Comparison of ENCODE assay signal across 21 cellular contexts in genomic region chr12:98911396-98911795, GRCh38.
"Had no signal": no experiment of that assay in that cellular context is flagged by ENCODE, and none has a peak within 500 bp of the region (broad histone marks: within the 10 kb centered on the region; RNA-seq: fewer than 3 reads in every experiment).

No MANE protein-coding gene starts in this region.

- H3K4me3 ChIP-seq: breast epithelium, coronary artery, SJSA1 had no signal

- H3K4me1 Mint-ChIP-seq: activated naive CD4-positive, alpha-beta T cell treated with anti-CD3 and anti-CD28 coated beads, Interleukin-2, amount 10 ng/mL, durations not matched to agents 7 days and 5 days; activated naive CD8-positive, alpha-beta T cell treated with anti-CD3 and anti-CD28 coated beads for 36 hours had no signal

- H3K4me3 Mint-ChIP-seq: activated CD8-positive, alpha-beta T cell treated with anti-CD3 and anti-CD28 coated beads for 36 hours; activated naive CD4-positive, alpha-beta T cell treated with anti-CD3 and anti-CD28 coated beads, Interleukin-2, amount 10 ng/mL, durations not matched to agents 7 days and 5 days; activated naive CD8-positive, alpha-beta T cell treated with anti-CD3 and anti-CD28 coated beads for 36 hours; activated T-cell treated with anti-CD3 and anti-CD28 coated beads, Interleukin-2, amount 50 U/mL, for 72 hours; T-helper 1 cell treated with Interleukin-12 subunit alpha and Interleukin-12 subunit beta and Interleukin-4 antibody, amounts not matched to agents 30 μg/mL and 1 μg/mL, for 36 hours had no signal

- H3K27me3 Mint-ChIP-seq: activated naive CD4-positive, alpha-beta T cell treated with anti-CD3 and anti-CD28 coated beads, Interleukin-2, amount 10 ng/mL, durations not matched to agents 7 days and 5 days; activated naive CD8-positive, alpha-beta T cell treated with anti-CD3 and anti-CD28 coated beads for 36 hours had no signal

- H3K27ac ChIP-seq: breast epithelium, coronary artery, SJSA1 had no signal

- H3K36me3 Mint-ChIP-seq: activated naive CD4-positive, alpha-beta T cell treated with anti-CD3 and anti-CD28 coated beads, Interleukin-2, amount 10 ng/mL, durations not matched to agents 7 days and 5 days; activated naive CD8-positive, alpha-beta T cell treated with anti-CD3 and anti-CD28 coated beads for 36 hours had no signal

- H3K4me1 ChIP-seq: breast epithelium, SJSA1 had no signal

- H3K9me3 ChIP-seq: breast epithelium, SJSA1 had no signal

- H3K27ac Mint-ChIP-seq: activated CD8-positive, alpha-beta T cell treated with anti-CD3 and anti-CD28 coated beads for 36 hours; activated naive CD4-positive, alpha-beta T cell treated with anti-CD3 and anti-CD28 coated beads, Interleukin-2, amount 10 ng/mL, durations not matched to agents 7 days and 5 days; activated naive CD8-positive, alpha-beta T cell treated with anti-CD3 and anti-CD28 coated beads for 36 hours; activated T-cell treated with anti-CD3 and anti-CD28 coated beads, Interleukin-2, amount 50 U/mL, for 72 hours; activated T-helper 2 cell treated with anti-CD3 and anti-CD28 coated beads, Interferon-gamma antibody, Interleukin-2, Interleukin-4, amounts not matched to agents 10 μg/mL and 5 μg/mL and 100 μg/mL, durations not matched to agents 14 hours and 24 hours and 36 hours; T-helper 1 cell treated with Interleukin-12 subunit alpha and Interleukin-12 subunit beta and Interleukin-4 antibody, amounts not matched to agents 30 μg/mL and 1 μg/mL, for 36 hours had no signal

- H3K27me3 ChIP-seq: breast epithelium, SJSA1 had no signal

- H3K36me3 ChIP-seq: breast epithelium, SJSA1 had no signal

- DNase-seq: activated CD4-positive, alpha-beta T cell treated with anti-CD3 and anti-CD28 coated beads for 4 hours; activated CD8-positive, alpha-beta memory T cell treated with anti-CD3 and anti-CD28 coated beads, Interleukin-2, amount 50 U/mL, for 4 hours; activated CD8-positive, alpha-beta T cell treated with anti-CD3 and anti-CD28 coated beads for 36 hours; activated gamma-delta T cell treated with Interleukin-2 at 50 U/mL for 16 hours; activated naive CD4-positive, alpha-beta T cell treated with anti-CD3 and anti-CD28 coated beads, Interleukin-2, amount 10 ng/mL, durations not matched to agents 7 days and 5 days; activated naive CD8-positive, alpha-beta T cell treated with anti-CD3 and anti-CD28 coated beads for 36 hours; activated T-cell treated with anti-CD3 and anti-CD28 coated beads, Interleukin-2, amount 50 U/mL, for 72 hours; caudate nucleus; IMR-90; Kasumi-1; KBM-7; NCI-H2029 treated with DMSO at 0.1 percent for 48 hours; NCI-H526; NK-92 treated with Interleukin-12 subunit alpha and Interleukin-12 subunit beta, amount 100 ng/mL, for 24 hours; OCI-M1; RPMI8226 had no signal

- H3K9me3 Mint-ChIP-seq: activated CD8-positive, alpha-beta T cell treated with anti-CD3 and anti-CD28 coated beads for 36 hours; activated naive CD4-positive, alpha-beta T cell treated with anti-CD3 and anti-CD28 coated beads, Interleukin-2, amount 10 ng/mL, durations not matched to agents 7 days and 5 days; activated naive CD8-positive, alpha-beta T cell treated with anti-CD3 and anti-CD28 coated beads for 36 hours; activated T-helper 2 cell treated with anti-CD3 and anti-CD28 coated beads, Interferon-gamma antibody, Interleukin-2, Interleukin-4, amounts not matched to agents 10 μg/mL and 5 μg/mL and 100 μg/mL, durations not matched to agents 14 hours and 24 hours and 36 hours; T-helper 1 cell treated with Interleukin-12 subunit alpha and Interleukin-12 subunit beta and Interleukin-4 antibody, amounts not matched to agents 30 μg/mL and 1 μg/mL, for 36 hours had no signal
